Comparison of ENCODE assay signal across 20 cellular contexts in genomic region chrX:115518113-115518512, GRCh38. TPM values are rescaled to one million over a fixed set of nuclear protein-coding genes. Genes with fewer than 3 reads are reported as not detected.
DNase-seq lines count a peak whose midpoint lies in the region; ATAC-seq, FAIRE-seq and TF ChIP-seq lines count a peak whose summit lies in the region.
"Had no signal": no experiment of that assay in that cellular context is flagged by ENCODE, and none has a peak within 500 bp of the region (broad histone marks: within the 10 kb centered on the region; RNA-seq: fewer than 3 reads in every experiment).

No MANE protein-coding gene starts in this region.

- CTCF ChIA-PET in A549 (lab: Yijun Ruan, JAX), result no interaction called here

- H3K27ac ChIP-seq in A549, result no peak overlapping the region
- H3K27ac ChIP-seq in BLaER1 treated with 17β-estradiol and CSF1 and Interleukin-3, amounts not matched to agents 10 nM and 100 nM, result peak overlapping the region in 3 of 11 experiments; percentile 20 to 51 (median 43); a peak in 4 of 22 replicates
- no peak overlapping the region for H3K27ac ChIP-seq in astrocyte (ENCODE audit: low read depth, low read length)
- H3K27ac ChIP-seq in thyroid gland, result no peak overlapping the region

- DNase-seq in A549 (ENCODE audit: low read depth in 1 of 2, low spot score in 1 of 2) (no peak), astrocyte (ENCODE audit: low read depth) (no peak), DMS79 treated with DMSO at 0.1 percent for 48 hours (lab: John Stamatoyannopoulos, UW) (no peak), thyroid gland (no peak)
- DNase-seq: 8988T; CD4-positive, alpha-beta T cell; CD8-positive, alpha-beta memory T cell; DMS 273 treated with DMSO at 0.1 percent for 48 hours; DMS79; GF-D8; HFFc6 had no signal

- H3K9ac ChIP-seq in BLaER1 treated with 17β-estradiol and CSF1 and Interleukin-3, amounts not matched to agents 10 nM and 100 nM, result no peak overlapping the region
- H3K9ac ChIP-seq in astrocyte (ENCODE audit: low read length), result no peak overlapping the region

- H3K4me3 ChIP-seq in A549 (no peak overlapping the region), astrocyte (ENCODE audit: insufficient read depth, low read depth, low read length) (no peak overlapping the region), thyroid gland (replicated peaks in 1 of 3) (no peak overlapping the region)
- no peak overlapping the region for H3K4me3 ChIP-seq in BLaER1 treated with 17β-estradiol and CSF1 and Interleukin-3, amounts not matched to agents 10 nM and 100 nM
- H3K4me3 ChIP-seq: GM23338, HAP-1 had no signal

- H3K27me3 Mint-ChIP-seq in astrocyte (ENCODE audit: low read depth, unreplicated experiment), result no peaks in the 10 kb centered on the region
- H3K27me3 Mint-ChIP-seq: CD4-positive, alpha-beta T cell; CD8-positive, alpha-beta memory T cell had no signal

- H3K27me3 ChIP-seq in BLaER1 treated with 17β-estradiol and CSF1 and Interleukin-3, amounts not matched to agents 10 nM and 100 nM, result peaks cover 20 to 74% (median 67%) of the 10 kb centered on the region in 11 experiments; a peak in 21 of 22 replicates
- H3K27me3 ChIP-seq in astrocyte (ENCODE audit: insufficient read depth, low read length) (no peaks in the 10 kb centered on the region), thyroid gland (no peaks in the 10 kb centered on the region)

- POLR2A ChIA-PET in A549 (lab: Yijun Ruan, JAX), result no interaction called here

- H3K4me3 Mint-ChIP-seq in astrocyte (ENCODE audit: unreplicated experiment), result no peak overlapping the region
- H3K4me3 Mint-ChIP-seq: CD14-positive monocyte; CD4-positive, alpha-beta T cell; CD8-positive, alpha-beta memory T cell; GM23338; HFFc6 had no signal

- H3K9me3 Mint-ChIP-seq in astrocyte (ENCODE audit: unreplicated experiment), result no peaks in the 10 kb centered on the region
- H3K9me3 Mint-ChIP-seq: CD4-positive, alpha-beta T cell; GM23338; HFFc6 had no signal

- TF ChIP-seq EP300 in A549 (IDR thresholded peaks at IDR 0.05), result no peak

- no peaks in the 10 kb centered on the region for H3K4me1 ChIP-seq in A549
- H3K4me1 ChIP-seq in BLaER1 treated with 17β-estradiol and CSF1 and Interleukin-3, amounts not matched to agents 10 nM and 100 nM, result peaks cover 0 to 33% (median 16%) of the 10 kb centered on the region in 10 experiments; a peak in 12 of 20 replicates
- H3K4me1 ChIP-seq in astrocyte (ENCODE audit: insufficient read depth, low read length), result no peaks in the 10 kb centered on the region
- no peaks in the 10 kb centered on the region for H3K4me1 ChIP-seq in thyroid gland

- H3K4me2 ChIP-seq in A549, result no peak overlapping the region
- peak overlapping the region in 6 of 11 experiments; percentile 13 to 47 (median 36); a peak in 9 of 22 replicates for H3K4me2 ChIP-seq in BLaER1 treated with 17β-estradiol and CSF1 and Interleukin-3, amounts not matched to agents 10 nM and 100 nM
- H3K4me2 ChIP-seq in astrocyte (ENCODE audit: low read length), result no peak overlapping the region
- H3K4me2 ChIP-seq: GM23338 had no signal

- WGBS in A549 (ENCODE audit: missing lambda C conversion rate), result 56% methylated on average over 2 of the region's 2 CpGs
- 82 to 86% methylated on average over 2 of the region's 2 CpGs for WGBS in thyroid gland, 2 donors

- no peak for TF ChIP-seq RAD21 in A549 (conservative IDR thresholded peaks at IDR 0.05 in 1 of 2, IDR thresholded peaks at IDR 0.05 in 1 of 2)

- no peak overlapping the region for H2AFZ ChIP-seq in astrocyte (ENCODE audit: low read depth, low read length)
- H2AFZ ChIP-seq: GM23338 had no signal

- FAIRE-seq in A549 (lab: Jason Lieb, UNC) (no peak), astrocyte (lab: Jason Lieb, UNC) (peak; percentile 26)
- FAIRE-seq: D721Med, GM12891, GM18507, H54 had no signal

- TF ChIP-seq CTCF in A549 (IDR thresholded peaks at IDR 0.05), result no peak
- TF ChIP-seq CTCF in astrocyte (IDR thresholded peaks at IDR 0.05; ENCODE audit: insufficient read depth, low read depth, low read length), result no peak
- TF ChIP-seq CTCF in thyroid gland (IDR thresholded peaks at IDR 0.05), result no peak

- H3K4me1 Mint-ChIP-seq in astrocyte (ENCODE audit: low read depth, unreplicated experiment), result no peaks in the 10 kb centered on the region
- H3K4me1 Mint-ChIP-seq: CD14-positive monocyte; CD8-positive, alpha-beta memory T cell; GM23338 had no signal

- H4K20me1 ChIP-seq in BLaER1 treated with 17β-estradiol and CSF1 and Interleukin-3, amounts not matched to agents 10 nM and 100 nM, result no peaks in the 10 kb centered on the region
- H4K20me1 ChIP-seq in astrocyte (ENCODE audit: insufficient read depth, low read length), result no peaks in the 10 kb centered on the region

- H3K79me2 ChIP-seq in astrocyte (ENCODE audit: insufficient read depth, low read length), result no peaks in the 10 kb centered on the region

- no peaks in the 10 kb centered on the region for H3K36me3 Mint-ChIP-seq in astrocyte (ENCODE audit: low read depth, unreplicated experiment)
- H3K36me3 Mint-ChIP-seq: CD14-positive monocyte; CD8-positive, alpha-beta memory T cell had no signal

- H3K36me3 ChIP-seq in BLaER1 treated with 17β-estradiol and CSF1 and Interleukin-3, amounts not matched to agents 10 nM and 100 nM, result no peaks in the 10 kb centered on the region
- H3K36me3 ChIP-seq in astrocyte (ENCODE audit: insufficient read depth, low read length) (no peaks in the 10 kb centered on the region), thyroid gland (no peaks in the 10 kb centered on the region)
- H3K36me3 ChIP-seq: HAP-1 had no signal

- no peak overlapping the region for H3K27ac Mint-ChIP-seq in astrocyte (ENCODE audit: unreplicated experiment)
- H3K27ac Mint-ChIP-seq: CD14-positive monocyte; CD4-positive, alpha-beta T cell; CD8-positive, alpha-beta memory T cell; GM23338; HFFc6 had no signal

- ATAC-seq in A549 (no peak), HG03280 (IDR thresholded peaks at IDR 0.05; ENCODE audit: unreplicated experiment) (no peak)
- ATAC-seq: GM23338 had no signal

- TF ChIP-seq POLR2A in A549 (IDR thresholded peaks at IDR 0.05; ENCODE audit: low read length) (no peak), thyroid gland (IDR thresholded peaks at IDR 0.05) (no peak)

- intact Hi-C loops in thyroid gland (cut with DNase I), result no loop called here

- H3K9me3 ChIP-seq in A549 (no peaks in the 10 kb centered on the region), astrocyte (ENCODE audit: insufficient read depth, low read depth, low read length) (no peaks in the 10 kb centered on the region), thyroid gland (no peaks in the 10 kb centered on the region)
- H3K9me3 ChIP-seq in BLaER1 treated with 17β-estradiol and CSF1 and Interleukin-3, amounts not matched to agents 10 nM and 100 nM (replicated peaks in 1 of 11), result peaks cover 9 to 29% (median 18%) of the 10 kb centered on the region in 11 experiments; a peak in 19 of 22 replicates
- H3K9me3 ChIP-seq: HAP-1 had no signal

TF ChIP-seq in A549, 52 proteins besides CTCF, POLR2A, EP300 and RAD21:
- TF ChIP-seq MAFK (IDR thresholded peaks at IDR 0.05; ENCODE audit: partially characterized antibody) (peak; percentile 49), ZSCAN20 (CRISPR knock-in tag; IDR thresholded peaks at IDR 0.05) (no peak)

RNA-seq across cellular contexts. Expression of gene PLS3, which starts 42.9 kb away (rescaled TPM):
- polyA plus RNA-seq in A549 (2011; rRNA removed) (411 and 437 TPM in 2 replicates), A549 (2017; fragmentation: RNase III; extraction: RNeasy Plus Mini Kit Qiagen cat#74134 plus additional on column Dnase treatment) (303 to 305 TPM (median 303 TPM) in 3 replicates)
- 92.7 and 94.3 TPM in 2 replicates for polyA plus RNA-seq in A549 (2012; cell fraction: cytosol; rRNA removed)
- polyA plus RNA-seq in A549 (2012; cell fraction: nucleus; rRNA removed), result 44.4 and 70.5 TPM in 2 replicates
- 75.5 and 78.3 TPM in 2 replicates for polyA minus RNA-seq in A549 (2011; rRNA and poly(A)+ RNA removed)
- total RNA-seq in astrocyte (310 and 313 TPM in 2 replicates), thyroid gland (100 to 1,000 TPM; 238 to 366 (median 300) TPM)
- polyA plus RNA-seq: CD8-positive, alpha-beta memory T cell had no signal

Comparison
In these comparisons a context has a peak if more than half of its experiments do, and no peak if none do; other contexts are left out.
1. H3K4me2 ChIP-seq: peak in BLaER1 treated with 17β-estradiol and CSF1 and Interleukin-3, amounts not matched to agents 10 nM and 100 nM (6 of 11); none in A549 (single experiment) and astrocyte (single experiment).